ENCODE assay signal across 1 cellular context in the genomic region with DNA sequence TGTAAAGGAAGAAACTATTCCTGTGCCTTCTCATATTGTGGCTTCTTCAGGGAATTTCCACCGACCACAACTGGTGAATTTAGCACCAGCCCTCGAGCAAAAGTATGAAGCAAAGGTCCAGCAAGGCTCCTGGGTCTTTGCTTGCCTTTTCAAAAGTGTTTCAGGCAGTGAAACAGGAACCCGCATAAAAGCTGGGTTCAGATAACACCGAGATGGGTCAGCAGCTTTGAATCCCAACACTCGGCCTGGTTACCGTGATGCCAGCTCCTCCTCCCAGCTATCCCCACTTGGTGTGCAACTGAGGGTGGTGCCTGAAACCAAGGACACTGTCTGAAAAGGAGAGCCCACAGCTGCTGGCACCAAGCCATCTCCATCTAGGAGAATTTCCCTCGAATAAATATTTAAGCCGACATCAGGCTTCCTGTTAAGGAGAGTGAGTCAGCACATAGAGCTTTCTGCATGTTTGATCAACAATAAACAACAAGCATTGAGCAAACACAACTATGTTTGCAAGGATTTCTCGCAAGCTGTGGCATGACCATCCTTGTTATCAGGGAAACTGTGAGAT.
TF ChIP-seq lines count a peak whose summit lies in the region.

No MANE protein-coding gene starts in this region.

TF ChIP-seq in HepG2, 621 proteins besides CTCF, POLR2A, EP300 and RAD21 (continued from another document and continues in another):
- TF ChIP-seq, protein P1, sequence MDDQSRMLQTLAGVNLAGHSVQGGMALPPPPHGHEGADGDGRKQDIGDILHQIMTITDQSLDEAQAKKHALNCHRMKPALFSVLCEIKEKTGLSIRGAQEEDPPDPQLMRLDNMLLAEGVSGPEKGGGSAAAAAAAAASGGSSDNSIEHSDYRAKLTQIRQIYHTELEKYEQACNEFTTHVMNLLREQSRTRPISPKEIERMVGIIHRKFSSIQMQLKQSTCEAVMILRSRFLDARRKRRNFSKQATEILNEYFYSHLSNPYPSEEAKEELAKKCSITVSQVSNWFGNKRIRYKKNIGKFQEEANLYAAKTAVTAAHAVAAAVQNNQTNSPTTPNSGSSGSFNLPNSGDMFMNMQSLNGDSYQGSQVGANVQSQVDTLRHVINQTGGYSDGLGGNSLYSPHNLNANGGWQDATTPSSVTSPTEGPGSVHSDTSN (CRISPR knock-in tag; IDR thresholded peaks at IDR 0.05; ENCODE audit: borderline replicate concordance), result no peak
- TF ChIP-seq SRSF1 (optimal IDR thresholded peaks at IDR 0.05; ENCODE audit: low read depth, low read length) (no peak), GATA4 (IDR thresholded peaks at IDR 0.05; ENCODE audit: borderline replicate concordance, low read depth) (0 out of 2 replicates have a peak, but pooled peaks have one; percentile 23), KDM5B (CRISPR knock-in tag; IDR thresholded peaks at IDR 0.05; ENCODE audit: borderline replicate concordance) (no peak), HNF4A (CRISPR knock-in tag; IDR thresholded peaks at IDR 0.05) (no peak), ZNF17 (CRISPR knock-in tag; IDR thresholded peaks at IDR 0.05) (no peak), ZNF12 (CRISPR knock-in tag; IDR thresholded peaks at IDR 0.05) (peak; percentile 8; the same call in 1 of the 2 replicates), ZFP62 (CRISPR knock-in tag; IDR thresholded peaks at IDR 0.05) (no peak), REPIN1 (CRISPR knock-in tag; IDR thresholded peaks at IDR 0.05; ENCODE audit: borderline replicate concordance, low read depth) (no peak), GABPB1 (CRISPR knock-in tag; IDR thresholded peaks at IDR 0.05) (peak; percentile 33), ZKSCAN1 (IDR thresholded peaks at IDR 0.05; ENCODE audit: low read length) (no peak), NR2F1 (CRISPR knock-in tag; IDR thresholded peaks at IDR 0.05) (0 out of 4 replicates have a peak, but pooled peaks of 1 of the 2 experiments have one; percentile 10), ZFP82 (CRISPR knock-in tag; IDR thresholded peaks at IDR 0.05; ENCODE audit: borderline replicate concordance) (no peak), NCOA1 (CRISPR knock-in tag; IDR thresholded peaks at IDR 0.05) (no peak), GLI4 (CRISPR knock-in tag; IDR thresholded peaks at IDR 0.05; ENCODE audit: borderline replicate concordance) (no peak), YEATS4 (CRISPR knock-in tag; IDR thresholded peaks at IDR 0.05; ENCODE audit: borderline replicate concordance) (0 out of 2 replicates have a peak, but pooled peaks have one; percentile 38), ZC3H13 (CRISPR knock-in tag; IDR thresholded peaks at IDR 0.05) (no peak), HMG20B (CRISPR knock-in tag; conservative IDR thresholded peaks at IDR 0.05) (0 out of 2 replicates have a peak, but pooled peaks have one; percentile 48), RBFOX2 (IDR thresholded peaks at IDR 0.05; ENCODE audit: low read depth, low read length) (no peak), ISL2 (CRISPR knock-in tag; IDR thresholded peaks at IDR 0.05) (peak; percentile 71; the same call in 1 of the 2 replicates), TBL1XR1 (IDR thresholded peaks at IDR 0.05; ENCODE audit: borderline replicate concordance, low read length, partially characterized antibody) (peak; percentile 23), MBD4 (IDR thresholded peaks at IDR 0.05; ENCODE audit: borderline replicate concordance, low read length) (peak; percentile 56; the same call in 1 of the 2 replicates), STAT5B (CRISPR knock-in tag; IDR thresholded peaks at IDR 0.05) (no peak), NCOA2 (CRISPR knock-in tag; IDR thresholded peaks at IDR 0.05) (peak; percentile 91), SATB2 (CRISPR knock-in tag; IDR thresholded peaks at IDR 0.05) (no peak), NFYB (CRISPR knock-in tag; IDR thresholded peaks at IDR 0.05) (no peak), TBX2 (CRISPR knock-in tag; IDR thresholded peaks at IDR 0.05; ENCODE audit: borderline replicate concordance) (peak; percentile 44; the same call in 1 of the 2 replicates), PAWR (CRISPR knock-in tag; IDR thresholded peaks at IDR 0.05; ENCODE audit: borderline replicate concordance) (no peak), SALL1 (CRISPR knock-in tag; IDR thresholded peaks at IDR 0.05) (peak; percentile 90), NFIB (CRISPR knock-in tag; IDR thresholded peaks at IDR 0.05; ENCODE audit: borderline replicate concordance) (no peak), FOXJ3 (CRISPR knock-in tag; IDR thresholded peaks at IDR 0.05; ENCODE audit: borderline replicate concordance) (no peak; the same call in 1 of the 2 replicates), ZBTB7A (CRISPR knock-in tag; IDR thresholded peaks at IDR 0.05) (no peak), ZNF839 (CRISPR knock-in tag; IDR thresholded peaks at IDR 0.05; ENCODE audit: borderline replicate concordance) (no peak), ZFP90 (CRISPR knock-in tag; IDR thresholded peaks at IDR 0.05; ENCODE audit: borderline replicate concordance) (no peak), ARNT (IDR thresholded peaks at IDR 0.05) (no peak)
- TF ChIP-seq, protein P2, sequence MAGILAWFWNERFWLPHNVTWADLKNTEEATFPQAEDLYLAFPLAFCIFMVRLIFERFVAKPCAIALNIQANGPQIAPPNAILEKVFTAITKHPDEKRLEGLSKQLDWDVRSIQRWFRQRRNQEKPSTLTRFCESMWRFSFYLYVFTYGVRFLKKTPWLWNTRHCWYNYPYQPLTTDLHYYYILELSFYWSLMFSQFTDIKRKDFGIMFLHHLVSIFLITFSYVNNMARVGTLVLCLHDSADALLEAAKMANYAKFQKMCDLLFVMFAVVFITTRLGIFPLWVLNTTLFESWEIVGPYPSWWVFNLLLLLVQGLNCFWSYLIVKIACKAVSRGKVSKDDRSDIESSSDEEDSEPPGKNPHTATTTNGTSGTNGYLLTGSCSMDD (CRISPR knock-in tag; IDR thresholded peaks at IDR 0.05), result no peak
- TF ChIP-seq, protein P3, sequence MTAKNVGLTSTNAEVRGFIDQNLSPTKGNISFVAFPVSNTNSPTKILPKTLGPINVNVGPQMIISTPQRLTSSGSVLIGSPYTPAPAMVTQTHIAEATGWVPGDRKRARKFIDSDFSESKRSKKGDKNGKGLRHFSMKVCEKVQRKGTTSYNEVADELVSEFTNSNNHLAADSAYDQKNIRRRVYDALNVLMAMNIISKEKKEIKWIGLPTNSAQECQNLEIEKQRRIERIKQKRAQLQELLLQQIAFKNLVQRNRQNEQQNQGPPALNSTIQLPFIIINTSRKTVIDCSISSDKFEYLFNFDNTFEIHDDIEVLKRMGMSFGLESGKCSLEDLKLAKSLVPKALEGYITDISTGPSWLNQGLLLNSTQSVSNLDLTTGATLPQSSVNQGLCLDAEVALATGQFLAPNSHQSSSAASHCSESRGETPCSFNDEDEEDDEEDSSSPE (CRISPR knock-in tag; IDR thresholded peaks at IDR 0.05), result no peak
- TF ChIP-seq, protein P4, sequence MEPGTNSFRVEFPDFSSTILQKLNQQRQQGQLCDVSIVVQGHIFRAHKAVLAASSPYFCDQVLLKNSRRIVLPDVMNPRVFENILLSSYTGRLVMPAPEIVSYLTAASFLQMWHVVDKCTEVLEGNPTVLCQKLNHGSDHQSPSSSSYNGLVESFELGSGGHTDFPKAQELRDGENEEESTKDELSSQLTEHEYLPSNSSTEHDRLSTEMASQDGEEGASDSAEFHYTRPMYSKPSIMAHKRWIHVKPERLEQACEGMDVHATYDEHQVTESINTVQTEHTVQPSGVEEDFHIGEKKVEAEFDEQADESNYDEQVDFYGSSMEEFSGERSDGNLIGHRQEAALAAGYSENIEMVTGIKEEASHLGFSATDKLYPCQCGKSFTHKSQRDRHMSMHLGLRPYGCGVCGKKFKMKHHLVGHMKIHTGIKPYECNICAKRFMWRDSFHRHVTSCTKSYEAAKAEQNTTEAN (CRISPR knock-in tag; conservative IDR thresholded peaks at IDR 0.05), result no peak
- TF ChIP-seq, protein P5, sequence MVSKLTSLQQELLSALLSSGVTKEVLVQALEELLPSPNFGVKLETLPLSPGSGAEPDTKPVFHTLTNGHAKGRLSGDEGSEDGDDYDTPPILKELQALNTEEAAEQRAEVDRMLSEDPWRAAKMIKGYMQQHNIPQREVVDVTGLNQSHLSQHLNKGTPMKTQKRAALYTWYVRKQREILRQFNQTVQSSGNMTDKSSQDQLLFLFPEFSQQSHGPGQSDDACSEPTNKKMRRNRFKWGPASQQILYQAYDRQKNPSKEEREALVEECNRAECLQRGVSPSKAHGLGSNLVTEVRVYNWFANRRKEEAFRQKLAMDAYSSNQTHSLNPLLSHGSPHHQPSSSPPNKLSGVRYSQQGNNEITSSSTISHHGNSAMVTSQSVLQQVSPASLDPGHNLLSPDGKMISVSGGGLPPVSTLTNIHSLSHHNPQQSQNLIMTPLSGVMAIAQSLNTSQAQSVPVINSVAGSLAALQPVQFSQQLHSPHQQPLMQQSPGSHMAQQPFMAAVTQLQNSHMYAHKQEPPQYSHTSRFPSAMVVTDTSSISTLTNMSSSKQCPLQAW (CRISPR knock-in tag; IDR thresholded peaks at IDR 0.05), result peak; percentile 64
- TF ChIP-seq, protein P6, sequence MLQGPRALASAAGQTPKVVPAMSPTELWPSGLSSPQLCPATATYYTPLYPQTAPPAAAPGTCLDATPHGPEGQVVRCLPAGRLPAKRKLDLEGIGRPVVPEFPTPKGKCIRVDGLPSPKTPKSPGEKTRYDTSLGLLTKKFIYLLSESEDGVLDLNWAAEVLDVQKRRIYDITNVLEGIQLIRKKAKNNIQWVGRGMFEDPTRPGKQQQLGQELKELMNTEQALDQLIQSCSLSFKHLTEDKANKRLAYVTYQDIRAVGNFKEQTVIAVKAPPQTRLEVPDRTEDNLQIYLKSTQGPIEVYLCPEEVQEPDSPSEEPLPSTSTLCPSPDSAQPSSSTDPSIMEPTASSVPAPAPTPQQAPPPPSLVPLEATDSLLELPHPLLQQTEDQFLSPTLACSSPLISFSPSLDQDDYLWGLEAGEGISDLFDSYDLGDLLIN (CRISPR knock-in tag; IDR thresholded peaks at IDR 0.05; ENCODE audit: borderline replicate concordance), result no peak
- TF ChIP-seq, protein P7, sequence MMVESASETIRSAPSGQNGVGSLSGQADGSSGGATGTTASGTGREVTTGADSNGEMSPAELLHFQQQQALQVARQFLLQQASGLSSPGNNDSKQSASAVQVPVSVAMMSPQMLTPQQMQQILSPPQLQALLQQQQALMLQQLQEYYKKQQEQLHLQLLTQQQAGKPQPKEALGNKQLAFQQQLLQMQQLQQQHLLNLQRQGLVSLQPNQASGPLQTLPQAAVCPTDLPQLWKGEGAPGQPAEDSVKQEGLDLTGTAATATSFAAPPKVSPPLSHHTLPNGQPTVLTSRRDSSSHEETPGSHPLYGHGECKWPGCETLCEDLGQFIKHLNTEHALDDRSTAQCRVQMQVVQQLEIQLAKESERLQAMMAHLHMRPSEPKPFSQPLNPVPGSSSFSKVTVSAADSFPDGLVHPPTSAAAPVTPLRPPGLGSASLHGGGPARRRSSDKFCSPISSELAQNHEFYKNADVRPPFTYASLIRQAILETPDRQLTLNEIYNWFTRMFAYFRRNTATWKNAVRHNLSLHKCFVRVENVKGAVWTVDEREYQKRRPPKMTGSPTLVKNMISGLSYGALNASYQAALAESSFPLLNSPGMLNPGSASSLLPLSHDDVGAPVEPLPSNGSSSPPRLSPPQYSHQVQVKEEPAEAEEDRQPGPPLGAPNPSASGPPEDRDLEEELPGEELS (CRISPR knock-in tag; IDR thresholded peaks at IDR 0.05), result peak; percentile 98
- TF ChIP-seq, protein P8, sequence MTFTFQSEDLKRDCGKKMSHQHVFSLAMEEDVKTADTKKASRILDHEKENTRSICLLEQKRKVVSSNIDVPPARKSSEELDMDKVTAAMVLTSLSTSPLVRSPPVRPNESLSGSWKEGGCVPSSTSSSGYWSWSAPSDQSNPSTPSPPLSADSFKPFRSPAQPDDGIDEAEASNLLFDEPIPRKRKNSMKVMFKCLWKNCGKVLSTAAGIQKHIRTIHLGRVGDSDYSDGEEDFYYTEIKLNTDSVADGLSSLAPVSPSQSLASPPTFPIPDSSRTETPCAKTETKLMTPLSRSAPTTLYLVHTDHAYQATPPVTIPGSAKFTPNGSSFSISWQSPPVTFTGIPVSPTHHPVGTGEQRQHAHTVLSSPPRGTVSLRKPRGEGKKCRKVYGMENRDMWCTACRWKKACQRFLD (CRISPR knock-in tag; IDR thresholded peaks at IDR 0.05; ENCODE audit: borderline replicate concordance), result no peak
- TF ChIP-seq, protein P9, sequence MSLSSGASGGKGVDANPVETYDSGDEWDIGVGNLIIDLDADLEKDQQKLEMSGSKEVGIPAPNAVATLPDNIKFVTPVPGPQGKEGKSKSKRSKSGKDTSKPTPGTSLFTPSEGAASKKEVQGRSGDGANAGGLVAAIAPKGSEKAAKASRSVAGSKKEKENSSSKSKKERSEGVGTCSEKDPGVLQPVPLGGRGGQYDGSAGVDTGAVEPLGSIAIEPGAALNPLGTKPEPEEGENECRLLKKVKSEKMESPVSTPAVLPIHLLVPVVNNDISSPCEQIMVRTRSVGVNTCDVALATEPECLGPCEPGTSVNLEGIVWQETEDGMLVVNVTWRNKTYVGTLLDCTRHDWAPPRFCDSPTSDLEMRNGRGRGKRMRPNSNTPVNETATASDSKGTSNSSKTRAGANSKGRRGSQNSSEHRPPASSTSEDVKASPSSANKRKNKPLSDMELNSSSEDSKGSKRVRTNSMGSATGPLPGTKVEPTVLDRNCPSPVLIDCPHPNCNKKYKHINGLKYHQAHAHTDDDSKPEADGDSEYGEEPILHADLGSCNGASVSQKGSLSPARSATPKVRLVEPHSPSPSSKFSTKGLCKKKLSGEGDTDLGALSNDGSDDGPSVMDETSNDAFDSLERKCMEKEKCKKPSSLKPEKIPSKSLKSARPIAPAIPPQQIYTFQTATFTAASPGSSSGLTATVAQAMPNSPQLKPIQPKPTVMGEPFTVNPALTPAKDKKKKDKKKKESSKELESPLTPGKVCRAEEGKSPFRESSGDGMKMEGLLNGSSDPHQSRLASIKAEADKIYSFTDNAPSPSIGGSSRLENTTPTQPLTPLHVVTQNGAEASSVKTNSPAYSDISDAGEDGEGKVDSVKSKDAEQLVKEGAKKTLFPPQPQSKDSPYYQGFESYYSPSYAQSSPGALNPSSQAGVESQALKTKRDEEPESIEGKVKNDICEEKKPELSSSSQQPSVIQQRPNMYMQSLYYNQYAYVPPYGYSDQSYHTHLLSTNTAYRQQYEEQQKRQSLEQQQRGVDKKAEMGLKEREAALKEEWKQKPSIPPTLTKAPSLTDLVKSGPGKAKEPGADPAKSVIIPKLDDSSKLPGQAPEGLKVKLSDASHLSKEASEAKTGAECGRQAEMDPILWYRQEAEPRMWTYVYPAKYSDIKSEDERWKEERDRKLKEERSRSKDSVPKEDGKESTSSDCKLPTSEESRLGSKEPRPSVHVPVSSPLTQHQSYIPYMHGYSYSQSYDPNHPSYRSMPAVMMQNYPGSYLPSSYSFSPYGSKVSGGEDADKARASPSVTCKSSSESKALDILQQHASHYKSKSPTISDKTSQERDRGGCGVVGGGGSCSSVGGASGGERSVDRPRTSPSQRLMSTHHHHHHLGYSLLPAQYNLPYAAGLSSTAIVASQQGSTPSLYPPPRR (CRISPR knock-in tag; IDR thresholded peaks at IDR 0.05; ENCODE audit: borderline replicate concordance), result no peak; the same call in 1 of the 2 replicates
